9 cellular contexts compared by ENCODE assay signal in genomic region chr15:40595219-40595618, GRCh38. TPM values are rescaled to one million over a fixed set of nuclear protein-coding genes. Genes with fewer than 3 reads are reported as not detected.
DNase-seq lines count a peak whose midpoint lies in the region; TF ChIP-seq lines count a peak whose summit lies in the region.
"Had no signal": no experiment of that assay in that cellular context is flagged by ENCODE, and none has a peak within 500 bp of the region (broad histone marks: within the 10 kb centered on the region; RNA-seq: fewer than 3 reads in every experiment).

No MANE protein-coding gene starts in this region.

- H3K9me3 ChIP-seq in HAP-1 (no peaks in the 10 kb centered on the region), thyroid gland (no peaks in the 10 kb centered on the region)
- H3K9me3 ChIP-seq: neutrophil had no signal

- H3K36me3 Mint-ChIP-seq in activated naive CD8-positive, alpha-beta T cell: no peaks in the 10 kb centered on the region

- TF ChIP-seq CTCF in 22Rv1 (IDR thresholded peaks at IDR 0.05) (no peak), kidney epithelial cell (IDR thresholded peaks at IDR 0.05; ENCODE audit: insufficient read depth, low read length, poor library complexity, severe bottlenecking) (no peak), GM10248 (IDR thresholded peaks at IDR 0.05; ENCODE audit: control extremely low read depth, extremely low read depth, low read depth, missing control alignments) (no peak), thyroid gland (IDR thresholded peaks at IDR 0.05) (no peak)

- no peaks in the 10 kb centered on the region for H3K9me3 Mint-ChIP-seq in activated naive CD8-positive, alpha-beta T cell (ENCODE audit: low read depth)

- intact Hi-C loops in thyroid gland (cut with DNase I): loop anchor here (10.0 kb wide), 1 partner anchor 300 kb away; the partner anchor contains the start of gene VPS18

- peaks cover 3% of the 10 kb centered on the region for H3K27me3 Mint-ChIP-seq in activated naive CD8-positive, alpha-beta T cell

- H3K4me3 ChIP-seq in HAP-1 (peak overlapping the region; percentile 79), kidney epithelial cell (ENCODE audit: low read depth, low read length) (peak overlapping the region; percentile 64), thyroid gland (replicated peaks in 1 of 3) (no peak overlapping the region)

- H3K27me3 ChIP-seq in HAP-1 (ENCODE audit: low read depth): no peaks in the 10 kb centered on the region
- no peaks in the 10 kb centered on the region for H3K27me3 ChIP-seq in kidney epithelial cell (ENCODE audit: control insufficient read depth, insufficient read depth, low read length)
- H3K27me3 ChIP-seq in thyroid gland: no peaks in the 10 kb centered on the region
- H3K27me3 ChIP-seq: neutrophil had no signal

- POLR2A ChIA-PET in GM10248 (lab: Yijun Ruan, JAX): no interaction called here

- no peak overlapping the region for H3K27ac Mint-ChIP-seq in activated naive CD8-positive, alpha-beta T cell

- 37 to 41% methylated on average over 5 of the region's 5 CpGs for WGBS in thyroid gland, 2 donors

- H3K4me1 ChIP-seq in HAP-1: no peaks in the 10 kb centered on the region; the same call in 1 of the 2 replicates
- H3K4me1 ChIP-seq in thyroid gland: peaks cover 7 to 8% of the 10 kb centered on the region in 2 donors

- H3K4me3 Mint-ChIP-seq in activated naive CD8-positive, alpha-beta T cell: peak overlapping the region; percentile 99

- no peak for TF ChIP-seq POLR2A in thyroid gland (IDR thresholded peaks at IDR 0.05)

- peaks cover 20% of the 10 kb centered on the region for H3K4me1 Mint-ChIP-seq in activated naive CD8-positive, alpha-beta T cell (ENCODE audit: low read depth)

- CTCF ChIA-PET in GM10248 (lab: Yijun Ruan, JAX): interaction anchor here (1.1 to 1.6 kb wide), 4 partner anchors 11 to 299 kb away, joined by 3 to 5 read pairs (median 3); partner anchors contain the start of gene VPS18

- DNase-seq in HAP-1 (ENCODE audit: low spot score in 2 of 2): no peak
- DNase-seq in kidney epithelial cell (ENCODE audit: low read depth): no peak
- DNase-seq in GM10248 (ENCODE audit: extremely low spot score): no peak
- no peak for DNase-seq in NCI-H524 treated with DMSO at 0.1 percent for 48 hours (lab: John Stamatoyannopoulos, UW)
- DNase-seq in NCI-H1105 treated with DMSO at 0.1 percent for 48 hours (lab: John Stamatoyannopoulos, UW): no peak
- no peak for DNase-seq in thyroid gland

- H3K27ac ChIP-seq in 22Rv1: peak overlapping the region; percentile 91
- no peak overlapping the region for H3K27ac ChIP-seq in thyroid gland

- in situ Hi-C loops in HAP-1 (cut with MboI; ENCODE audit: low sequenced_read_pairs): no loop called here

- H3K36me3 ChIP-seq in HAP-1 (replicated peaks) (no peaks in the 10 kb centered on the region; the same call in 1 of the 2 replicates), kidney epithelial cell (ENCODE audit: control insufficient read depth, insufficient read depth, low read length) (no peaks in the 10 kb centered on the region), thyroid gland (no peaks in the 10 kb centered on the region)
- H3K36me3 ChIP-seq: neutrophil had no signal

RNA-seq across cellular contexts. Expression of gene KNL1, which starts 1.2 kb away (rescaled TPM):
- total RNA-seq in kidney epithelial cell (3.2 and 3.8 TPM in 2 replicates), thyroid gland (1 to 10 TPM in 2 of 4 donors, under 1 TPM in 2; 0.78 to 3.8 (median 0.93) TPM)

RNA-seq across cellular contexts. Expression of gene RPUSD2, which starts 26.1 kb away (rescaled TPM):
- 17.6 and 18.1 TPM in 2 replicates for total RNA-seq in kidney epithelial cell
- 10 to 100 TPM in 1 of 4 donors, 1 to 10 TPM in 3; 5.8 to 10.1 (median 7.1) TPM for total RNA-seq in thyroid gland

RNA-seq across cellular contexts. Expression of gene CCDC32, which starts 30.4 kb away (rescaled TPM):
- total RNA-seq in kidney epithelial cell (23.5 and 39.0 TPM in 2 replicates), thyroid gland (10 to 100 TPM; 36.8 to 49.0 (median 43.7) TPM)

Comparison
In these comparisons a context has a peak if more than half of its experiments do, and no peak if none do; other contexts are left out.
1. H3K4me3 ChIP-seq: peak in HAP-1 (single experiment) and kidney epithelial cell (single experiment); none in thyroid gland (0 of 3).